Comparison of ENCODE assay signal across 23 cellular contexts in genomic region chr19:11563530-11563929, GRCh38. TPM values are rescaled to one million over a fixed set of nuclear protein-coding genes. Genes with fewer than 3 reads are reported as not detected.
"Had no signal": no experiment of that assay in that cellular context is flagged by ENCODE, and none has a peak within 500 bp of the region (broad histone marks: within the 10 kb centered on the region; RNA-seq: fewer than 3 reads in every experiment).

No MANE protein-coding gene starts in this region.

- H3K9me3 Mint-ChIP-seq: activated naive CD8-positive, alpha-beta T cell treated with anti-CD3 and anti-CD28 coated beads, Interleukin-2, amount 10 ng/mL, durations not matched to agents 7 days and 5 days; central memory CD8-positive, alpha-beta T cell; mesothelial cell of epicardium; natural killer cell treated with Interleukin-12 subunit alpha and Interleukin-12 subunit beta and Interleukin-15 and Interleukin-18, amount 100 ng/mL, for 72 hours; T-helper 2 cell treated with Interferon-gamma antibody and Interleukin-4, amounts not matched to agents 5 μg/mL and 100 μg/mL, for 36 hours had no signal

- H3K27ac ChIP-seq: colonic mucosa, gastrocnemius medialis, neutrophil, pancreas, right lobe of liver, thoracic aorta, upper lobe of left lung had no signal

- H3K36me3 Mint-ChIP-seq: natural killer cell treated with Interleukin-12 subunit alpha and Interleukin-12 subunit beta and Interleukin-15 and Interleukin-18, amount 100 ng/mL, for 72 hours had no signal

- DNase-seq: activated CD4-positive, alpha-beta T cell treated with anti-CD3 and anti-CD28 coated beads, Interleukin-2, amount 50 U/mL, for 4 hours; activated CD4-positive, CD25-positive, alpha-beta regulatory T cell treated with anti-CD3 and anti-CD28 coated beads, Interleukin-2, amount 50 U/mL, for 72 hours; activated naive CD4-positive, alpha-beta T cell; activated naive CD8-positive, alpha-beta T cell treated with anti-CD3 and anti-CD28 coated beads, Interleukin-2, amount 10 ng/mL, durations not matched to agents 7 days and 5 days; aorta; colonic mucosa; gastrocnemius medialis; head of caudate nucleus; kidney; pancreas; right lobe of liver; small intestine; stimulated activated CD4-positive, alpha-beta T cell treated with anti-CD3 and anti-CD28 coated beads, Interleukin-4, amount 100 ng/mL, for 1 hour; upper lobe of left lung had no signal

- H3K27me3 Mint-ChIP-seq: activated naive CD8-positive, alpha-beta T cell treated with anti-CD3 and anti-CD28 coated beads, Interleukin-2, amount 10 ng/mL, durations not matched to agents 7 days and 5 days; central memory CD8-positive, alpha-beta T cell; natural killer cell treated with Interleukin-12 subunit alpha and Interleukin-12 subunit beta and Interleukin-15 and Interleukin-18, amount 100 ng/mL, for 72 hours had no signal

- H3K27ac Mint-ChIP-seq: activated naive CD8-positive, alpha-beta T cell treated with anti-CD3 and anti-CD28 coated beads, Interleukin-2, amount 10 ng/mL, durations not matched to agents 7 days and 5 days; mesothelial cell of epicardium; natural killer cell treated with Interleukin-12 subunit alpha and Interleukin-12 subunit beta and Interleukin-15 and Interleukin-18, amount 100 ng/mL, for 72 hours; T-helper 2 cell treated with Interferon-gamma antibody and Interleukin-4, amounts not matched to agents 5 μg/mL and 100 μg/mL, for 36 hours had no signal

- H3K36me3 ChIP-seq: colonic mucosa, gastrocnemius medialis, neutrophil, pancreas, right lobe of liver, thoracic aorta, upper lobe of left lung had no signal

- H3K4me1 ChIP-seq: colonic mucosa had no signal

- H3K4me3 Mint-ChIP-seq: activated naive CD8-positive, alpha-beta T cell treated with anti-CD3 and anti-CD28 coated beads, Interleukin-2, amount 10 ng/mL, durations not matched to agents 7 days and 5 days; central memory CD8-positive, alpha-beta T cell; mesothelial cell of epicardium; natural killer cell treated with Interleukin-12 subunit alpha and Interleukin-12 subunit beta and Interleukin-15 and Interleukin-18, amount 100 ng/mL, for 72 hours; T-helper 2 cell treated with Interferon-gamma antibody and Interleukin-4, amounts not matched to agents 5 μg/mL and 100 μg/mL, for 36 hours had no signal

- H3K4me3 ChIP-seq: colonic mucosa, gastrocnemius medialis, lung, pancreas, right lobe of liver, thoracic aorta, upper lobe of left lung had no signal

- ATAC-seq: esophagus mucosa; gastrocnemius medialis; left lobe of liver; natural killer cell treated with Interleukin-12 subunit alpha and Interleukin-12 subunit beta and Interleukin-15 and Interleukin-18, amount 100 ng/mL, for 72 hours; pancreas; right lobe of liver had no signal

- H3K9me3 ChIP-seq: colonic mucosa, gastrocnemius medialis, neutrophil, pancreas, right lobe of liver, thoracic aorta, upper lobe of left lung had no signal

- H3K27me3 ChIP-seq: colonic mucosa, gastrocnemius medialis, neutrophil, pancreas, right lobe of liver, upper lobe of left lung had no signal

- FAIRE-seq: kidney, pancreas, small intestine had no signal

RNA-seq across cellular contexts. Expression of gene CNN1, which starts 24.9 kb away (rescaled TPM):
- total RNA-seq: activated naive CD8-positive, alpha-beta T cell treated with anti-CD3 and anti-CD28 coated beads, Interleukin-2, amount 10 ng/mL, durations not matched to agents 7 days and 5 days; natural killer cell treated with Interleukin-12 subunit alpha and Interleukin-12 subunit beta and Interleukin-15 and Interleukin-18, amount 100 ng/mL, for 72 hours had no signal
